Comparison of ENCODE assay signal across 9 cellular contexts in the genomic region with DNA sequence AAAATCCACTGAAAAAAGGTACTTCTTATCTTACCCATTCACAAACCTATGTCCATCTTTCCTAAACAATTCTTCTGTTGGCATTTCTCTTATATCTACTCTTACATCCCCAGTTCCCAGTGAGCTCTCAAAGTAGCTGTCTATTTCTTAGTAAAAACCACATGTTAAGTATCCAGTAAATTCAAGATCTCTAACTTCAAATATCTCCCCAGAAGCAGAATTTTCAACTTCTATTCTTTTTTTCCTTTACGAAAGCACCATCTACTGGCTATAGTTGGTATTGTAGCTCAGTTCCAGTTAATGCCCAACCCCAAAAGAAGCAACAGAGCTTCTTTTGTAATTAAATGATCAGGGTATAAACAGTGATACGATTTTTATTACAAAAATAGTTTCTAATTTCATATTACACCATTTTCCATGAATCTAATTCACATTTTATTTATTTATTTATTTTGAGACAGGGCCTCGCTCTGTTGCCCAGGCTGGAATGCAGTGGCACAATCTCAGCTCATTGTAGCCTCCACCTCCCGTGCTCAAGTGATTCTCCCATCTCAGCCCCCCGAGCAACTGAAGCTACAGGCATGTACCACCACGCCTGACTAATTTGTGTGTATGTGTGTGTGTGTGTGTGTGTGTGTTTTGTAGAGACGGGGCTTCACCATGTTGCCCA. TPM values are rescaled to one million over a fixed set of nuclear protein-coding genes. Genes with fewer than 3 reads are reported as not detected.
DNase-seq lines count a peak whose midpoint lies in the region; ATAC-seq and TF ChIP-seq lines count a peak whose summit lies in the region.
"Had no signal": no experiment of that assay in that cellular context is flagged by ENCODE, and none has a peak within 500 bp of the region (broad histone marks: within the 10 kb centered on the region; RNA-seq: fewer than 3 reads in every experiment).

No MANE protein-coding gene starts in this region.

- H3K4me1 ChIP-seq in HEK293 (ENCODE audit: control insufficient read depth, insufficient read depth, low read length): no peaks in the 10 kb centered on the region
- peaks cover 44% of the 10 kb centered on the region for H3K4me1 ChIP-seq in OCI-LY7 (ENCODE audit: insufficient read depth, low read length, poor library complexity, severe bottlenecking)
- H3K4me1 ChIP-seq in mesendoderm (ENCODE audit: control insufficient read depth, low read depth, low read length): no peaks in the 10 kb centered on the region

- CTCF ChIA-PET in HEK293 (lab: Yijun Ruan, JAX): interaction anchor here (0.6 to 9.6 kb wide), 73 partner anchors 9 to 1450 kb away, joined by 3 to 228 read pairs (median 4); partner anchors contain the start of genes CABYR, HRH4 and OSBPL1A
- CTCF ChIA-PET in OCI-LY7 (lab: Charles Lee; ENCODE audit: unreplicated experiment): interaction anchor here (0.5 to 2.1 kb wide), 9 partner anchors 22 to 1687 kb away, joined by 3 to 11 read pairs (median 3); no protein-coding TSS in a partner anchor

- ATAC-seq in GM19324 (IDR thresholded peaks at IDR 0.05; ENCODE audit: low FRiP score, unreplicated experiment): no peak

- H3K23ac ChIP-seq in mesendoderm (ENCODE audit: low read length): no peak overlapping the region

- no peak overlapping the region for H4K8ac ChIP-seq in mesendoderm (ENCODE audit: low read depth, low read length)

- DNase-seq in COLO829 (ENCODE audit: low spot score) (peak; percentile 25), OCI-LY7 (ENCODE audit: low spot score) (peak; percentile 67), dermis blood vessel endothelial cell (peak; percentile 60), mesendoderm (peak; percentile 45), mesenteric fat pad (ENCODE audit: low spot score) (no peak), MG63 (no peak)

- no peaks in the 10 kb centered on the region for H3K9me3 ChIP-seq in HEK293 (ENCODE audit: control insufficient read depth, insufficient read depth, low read depth, low read length)
- H3K9me3 ChIP-seq in OCI-LY7 (ENCODE audit: low read length): peaks cover 7% of the 10 kb centered on the region
- no peaks in the 10 kb centered on the region for H3K9me3 ChIP-seq in MG63

- H3K9me2 ChIP-seq in OCI-LY7 (ENCODE audit: insufficient read depth, low read length): no peaks in the 10 kb centered on the region

- H3K27ac ChIP-seq in HEK293 (ENCODE audit: extremely low read depth, low read depth, low read length) (no peak overlapping the region), OCI-LY7 (ENCODE audit: low read depth, low read length, poor library complexity, severe bottlenecking) (peak overlapping the region; percentile 8), mesendoderm (ENCODE audit: low read depth, low read length) (no peak overlapping the region)

- no peak overlapping the region for H2AK5ac ChIP-seq in mesendoderm (ENCODE audit: low read length)

- no peak overlapping the region for H3K18ac ChIP-seq in mesendoderm (ENCODE audit: low read length)

- POLR2A ChIA-PET in HEK293 (lab: Yijun Ruan, JAX) (interaction anchor here (0.6 to 1.4 kb wide), 5 partner anchors 12 to 350 kb away, joined by 3 to 11 read pairs (median 4); partner anchors contain the start of genes CABYR and IMPACT), OCI-LY7 (lab: Charles Lee) (interaction anchor here (0.6 to 1.5 kb wide), 9 partner anchors 8 to 1416 kb away, joined by 3 to 5 read pairs (median 4); no protein-coding TSS in a partner anchor)

- H3K4me2 ChIP-seq in OCI-LY7 (ENCODE audit: low read length) (no peak overlapping the region), mesendoderm (ENCODE audit: low read length) (no peak overlapping the region)

- no peaks in the 10 kb centered on the region for H3K79me2 ChIP-seq in OCI-LY7 (ENCODE audit: insufficient read depth, low read depth, low read length)
- no peaks in the 10 kb centered on the region for H3K79me2 ChIP-seq in mesendoderm (ENCODE audit: control insufficient read depth, insufficient read depth, low read length)

- TF ChIP-seq CTCF in HEK293 (tag by site-specific recombination; IDR thresholded peaks at IDR 0.05) (0 out of 2 replicates have a peak, but pooled peaks have one; percentile 6), OCI-LY7 (conservative IDR thresholded peaks at IDR 0.05; ENCODE audit: low read length) (peak; percentile 90)

- H3K36me3 ChIP-seq in HEK293 (ENCODE audit: control insufficient read depth in 2 of 2, insufficient read depth in 1 of 2, low read length in 2 of 2) (no peaks in the 10 kb centered on the region), OCI-LY7 (ENCODE audit: insufficient read depth, low read length) (no peaks in the 10 kb centered on the region; the same call in 1 of the 2 replicates), mesendoderm (ENCODE audit: control insufficient read depth, insufficient read depth, low read length) (no peaks in the 10 kb centered on the region), MG63 (no peaks in the 10 kb centered on the region)

- no peak overlapping the region for H2BK120ac ChIP-seq in mesendoderm (ENCODE audit: low read depth, low read length)

- no peaks in the 10 kb centered on the region for H3K79me1 ChIP-seq in mesendoderm (ENCODE audit: low read length)

- peak overlapping the region; percentile 67 for H2AFZ ChIP-seq in OCI-LY7 (ENCODE audit: low read length)

- H3K27me3 ChIP-seq in mesendoderm (ENCODE audit: insufficient read depth, low read length, poor library complexity): no peaks in the 10 kb centered on the region
- no peaks in the 10 kb centered on the region for H3K27me3 ChIP-seq in MG63

- WGBS in mesendoderm (ENCODE audit: extremely low coverage, insufficient coverage, low lambda C conversion rate): no CpG with 5 or more reads among the region's 7 CpGs

- H3K4ac ChIP-seq in mesendoderm (ENCODE audit: low read depth, low read length): no peak overlapping the region

- no peak overlapping the region for H2BK5ac ChIP-seq in mesendoderm (ENCODE audit: low read length)

- no peak overlapping the region for H2BK15ac ChIP-seq in mesendoderm (replicated peaks; ENCODE audit: low read depth)

- H3K9ac ChIP-seq in mesendoderm (ENCODE audit: low read length): no peak overlapping the region

- H4K5ac ChIP-seq in mesendoderm (ENCODE audit: low read length): no peak overlapping the region

- intact Hi-C loops in OCI-LY7 (cut with micrococcal nuclease; ENCODE audit: unreplicated experiment): loop anchor here (2.0 to 5.0 kb wide), 3 partner anchors 48 to 312 kb away; no protein-coding TSS in a partner anchor

- H4K20me1 ChIP-seq in OCI-LY7 (ENCODE audit: insufficient read depth, low read length): no peaks in the 10 kb centered on the region

- H3K56ac ChIP-seq in mesendoderm (ENCODE audit: low read length): no peak overlapping the region

- H3K4me3 ChIP-seq in HEK293 (ENCODE audit: low read depth, low read length) (no peak overlapping the region), OCI-LY7 (ENCODE audit: low read depth, low read length, poor library complexity, severe bottlenecking) (no peak overlapping the region), mesendoderm (ENCODE audit: low read length) (no peak overlapping the region), MG63 (no peak overlapping the region)

- no TSS peak for BruUV-seq in OCI-LY7 (replicated peaks; lab: Mats Ljungman, UMichigan)

TF ChIP-seq in HEK293, 187 proteins besides CTCF, POLR2A, EP300 and RAD21:
- TF ChIP-seq ZEB2 (tag by site-specific recombination; IDR thresholded peaks at IDR 0.05): no peak
- TF ChIP-seq ZBTB17 (tag by site-specific recombination; IDR thresholded peaks at IDR 0.05): no peak
- 0 out of 2 replicates have a peak, but pooled peaks have one; percentile 7 for TF ChIP-seq ZFHX2 (tag by site-specific recombination; conservative IDR thresholded peaks at IDR 0.05)
- TF ChIP-seq ZNF747 (tag by site-specific recombination; IDR thresholded peaks at IDR 0.05): no peak
- TF ChIP-seq ZNF521 (tag by site-specific recombination; IDR thresholded peaks at IDR 0.05): no peak
- TF ChIP-seq ZNF654 (tag by site-specific recombination; IDR thresholded peaks at IDR 0.05; ENCODE audit: low read depth): peak; percentile 78

RNA-seq across cellular contexts. Expression of gene HRH4, which starts 28.5 kb away (rescaled TPM):
- not detected in 2 replicates for total RNA-seq in OCI-LY7 (2014; rRNA removed; shearing (Covaris generic))
- not detected in 2 replicates for total RNA-seq in OCI-LY7 (2022)
- total RNA-seq in dermis blood vessel endothelial cell: 0.19 TPM in 1 of 2 replicates, not detected in the other
- polyA plus RNA-seq in mesendoderm (2013, experiment 1 of 2): 0.04 TPM
- 0.04 TPM for polyA plus RNA-seq in mesendoderm (2013, experiment 2 of 2)
- total RNA-seq in mesenteric fat pad: 0.39 TPM
- total RNA-seq in MG63 (2014; rRNA removed; shearing (Covaris generic); ENCODE audit: low replicate concordance): 0.16 TPM in 1 of 2 replicates, not detected in the other
- total RNA-seq: naive thymus-derived CD8-positive, alpha-beta T cell had no signal

Comparison
In these comparisons a context has a peak if more than half of its experiments do, and no peak if none do; other contexts are left out.
1. DNase-seq: peak in COLO829 (single experiment), OCI-LY7 (single experiment), dermis blood vessel endothelial cell (single experiment) and mesendoderm (single experiment); none in mesenteric fat pad (single experiment) and MG63 (single experiment).